ENCODE assay signal across 17 cellular contexts in genomic region chr16:87342504-87342903, GRCh38. TPM values are rescaled to one million over a fixed set of nuclear protein-coding genes. Genes with fewer than 3 reads are reported as not detected.
DNase-seq lines count a peak whose midpoint lies in the region; ATAC-seq, FAIRE-seq and TF ChIP-seq lines count a peak whose summit lies in the region.
"Had no signal": no experiment of that assay in that cellular context is flagged by ENCODE, and none has a peak within 500 bp of the region (broad histone marks: within the 10 kb centered on the region; RNA-seq: fewer than 3 reads in every experiment).

No MANE protein-coding gene starts in this region.

- no peaks in the 10 kb centered on the region for H3K9me3 Mint-ChIP-seq in endothelial cell (ENCODE audit: unreplicated experiment)
- H3K9me3 Mint-ChIP-seq: CD4-positive, alpha-beta memory T cell; GM23338; HFFc6 had no signal

- H3K4me1 ChIP-seq in RWPE2 (ENCODE audit: insufficient read depth, poor library complexity, severe bottlenecking) (no peaks in the 10 kb centered on the region), kidney (ENCODE audit: control insufficient read depth in 1 of 2, insufficient read depth in 1 of 2, low read depth in 1 of 2, low read length in 2 of 2) (no peaks in the 10 kb centered on the region)
- H3K4me1 ChIP-seq: Caco-2, HAP-1 had no signal

- H3K4me1 Mint-ChIP-seq in endothelial cell (ENCODE audit: unreplicated experiment), result peaks cover 5% of the 10 kb centered on the region

- no peak overlapping the region for H3K9ac ChIP-seq in kidney (ENCODE audit: low read length in 2 of 2)

- no peak overlapping the region for H3K27ac Mint-ChIP-seq in endothelial cell (ENCODE audit: unreplicated experiment)
- H3K27ac Mint-ChIP-seq: HFFc6 had no signal

- FAIRE-seq in kidney (lab: Jason Lieb, UNC), result no peak
- FAIRE-seq: GM12878, GM19239, H54 had no signal

- H3K9me3 ChIP-seq in RWPE2 (ENCODE audit: severe bottlenecking), result no peaks in the 10 kb centered on the region
- H3K9me3 ChIP-seq in kidney (ENCODE audit: control insufficient read depth in 1 of 2, low read length in 2 of 2), result no peaks in the 10 kb centered on the region
- H3K9me3 ChIP-seq: Caco-2, HAP-1 had no signal

- no peaks in the 10 kb centered on the region for H3K27me3 ChIP-seq in RWPE2 (ENCODE audit: insufficient read depth, poor library complexity, severe bottlenecking)

- H3K4me3 ChIP-seq in RWPE2 (ENCODE audit: severe bottlenecking), result no peak overlapping the region
- H3K4me3 ChIP-seq in kidney (ENCODE audit: low read length in 2 of 2), result no peak overlapping the region
- H3K4me3 ChIP-seq: GM12878, GM23338, HAP-1 had no signal

- peak; percentile 60 for DNase-seq in G401 (ENCODE audit: low spot score)
- DNase-seq in RWPE2 (ENCODE audit: low spot score), result peak; percentile 37
- DNase-seq in kidney, result peak; percentile 39
- DNase-seq in OCI-M1 (lab: John Stamatoyannopoulos, UW), result no peak
- DNase-seq in endothelial cell (ENCODE audit: low spot score), result no peak
- DNase-seq: Caco-2; CD4-positive, alpha-beta memory T cell; DMS153; DND-41; GDM1; HFFc6 had no signal

- H3K27ac ChIP-seq in RWPE2 (ENCODE audit: poor library complexity, severe bottlenecking) (no peak overlapping the region), kidney (ENCODE audit: low read depth in 2 of 2, low read length in 2 of 2) (no peak overlapping the region)

- peaks cover 14% of the 10 kb centered on the region for H3K36me3 Mint-ChIP-seq in endothelial cell (ENCODE audit: low read depth, unreplicated experiment)

- peaks cover 39% of the 10 kb centered on the region for H3K36me3 ChIP-seq in RWPE2 (ENCODE audit: low read depth)
- H3K36me3 ChIP-seq in kidney (ENCODE audit: control insufficient read depth in 1 of 2, insufficient read depth in 2 of 2, low read length in 2 of 2), result peaks cover 11% of the 10 kb centered on the region in 2 donors

- no peak for TF ChIP-seq CTCF in RWPE2 (IDR thresholded peaks at IDR 0.05; ENCODE audit: poor library complexity, severe bottlenecking)
- no peak for TF ChIP-seq CTCF in kidney (IDR thresholded peaks at IDR 0.05; ENCODE audit: borderline replicate concordance, extremely low read depth, insufficient read depth)
- TF ChIP-seq CTCF in endothelial cell (IDR thresholded peaks at IDR 0.05; ENCODE audit: unreplicated experiment), result no peak

- ATAC-seq in RWPE2 (ENCODE audit: low read depth) (no peak), HG03108 (IDR thresholded peaks at IDR 0.05; ENCODE audit: unreplicated experiment) (no peak)
- ATAC-seq: GM12878, GM23338 had no signal

- in situ Hi-C loops in G401 (cut with HindIII; ENCODE audit: low sequenced_read_pairs), result no loop called here

- intact Hi-C loops in kidney (cut with DNase I), result no loop called here

- H3K4me3 Mint-ChIP-seq in endothelial cell (ENCODE audit: unreplicated experiment), result no peak overlapping the region
- H3K4me3 Mint-ChIP-seq: CD4-positive, alpha-beta memory T cell; GM23338; HFFc6 had no signal

- peaks cover 3% of the 10 kb centered on the region for H3K27me3 Mint-ChIP-seq in endothelial cell (ENCODE audit: unreplicated experiment)
- H3K27me3 Mint-ChIP-seq: CD4-positive, alpha-beta memory T cell had no signal

RNA-seq across cellular contexts. Expression of gene C16orf95, which starts 25.3 kb away (rescaled TPM):
- total RNA-seq in G401 (2014; rRNA removed; shearing (Covaris generic)), result 7.0 and 14.2 TPM in 2 replicates
- total RNA-seq in kidney (2.5 TPM), endothelial cell (ENCODE audit: unreplicated experiment) (6.5 TPM)
- 11.5 TPM for polyA plus RNA-seq in kidney (ENCODE audit: insufficient read depth, low read depth, low replicate concordance)

RNA-seq across cellular contexts. Expression of gene FBXO31, which starts 41.1 kb away (rescaled TPM):
- total RNA-seq in G401 (2014; rRNA removed; shearing (Covaris generic)), result 11.9 and 15.4 TPM in 2 replicates
- total RNA-seq in kidney (34.9 TPM), endothelial cell (ENCODE audit: unreplicated experiment) (13.5 TPM)
- polyA plus RNA-seq in kidney (ENCODE audit: insufficient read depth, low read depth, low replicate concordance), result 12.5 TPM

RNA-seq across cellular contexts. Expression of gene MAP1LC3B, which starts 49.6 kb away (rescaled TPM):
- 26.7 and 40.8 TPM in 2 replicates for total RNA-seq in G401 (2014; rRNA removed; shearing (Covaris generic))
- total RNA-seq in kidney (57.1 TPM), endothelial cell (ENCODE audit: unreplicated experiment) (71.6 TPM)
- polyA plus RNA-seq in kidney (ENCODE audit: insufficient read depth, low read depth, low replicate concordance), result 70.3 TPM

Comparison
In these comparisons a context has a peak if more than half of its experiments do, and no peak if none do; other contexts are left out.
1. DNase-seq: peak in G401 (single experiment), RWPE2 (single experiment) and kidney (single experiment); none in OCI-M1 (single experiment) and endothelial cell (single experiment).